Comparison of ENCODE assay signal across 8 cellular contexts in the genomic region with DNA sequence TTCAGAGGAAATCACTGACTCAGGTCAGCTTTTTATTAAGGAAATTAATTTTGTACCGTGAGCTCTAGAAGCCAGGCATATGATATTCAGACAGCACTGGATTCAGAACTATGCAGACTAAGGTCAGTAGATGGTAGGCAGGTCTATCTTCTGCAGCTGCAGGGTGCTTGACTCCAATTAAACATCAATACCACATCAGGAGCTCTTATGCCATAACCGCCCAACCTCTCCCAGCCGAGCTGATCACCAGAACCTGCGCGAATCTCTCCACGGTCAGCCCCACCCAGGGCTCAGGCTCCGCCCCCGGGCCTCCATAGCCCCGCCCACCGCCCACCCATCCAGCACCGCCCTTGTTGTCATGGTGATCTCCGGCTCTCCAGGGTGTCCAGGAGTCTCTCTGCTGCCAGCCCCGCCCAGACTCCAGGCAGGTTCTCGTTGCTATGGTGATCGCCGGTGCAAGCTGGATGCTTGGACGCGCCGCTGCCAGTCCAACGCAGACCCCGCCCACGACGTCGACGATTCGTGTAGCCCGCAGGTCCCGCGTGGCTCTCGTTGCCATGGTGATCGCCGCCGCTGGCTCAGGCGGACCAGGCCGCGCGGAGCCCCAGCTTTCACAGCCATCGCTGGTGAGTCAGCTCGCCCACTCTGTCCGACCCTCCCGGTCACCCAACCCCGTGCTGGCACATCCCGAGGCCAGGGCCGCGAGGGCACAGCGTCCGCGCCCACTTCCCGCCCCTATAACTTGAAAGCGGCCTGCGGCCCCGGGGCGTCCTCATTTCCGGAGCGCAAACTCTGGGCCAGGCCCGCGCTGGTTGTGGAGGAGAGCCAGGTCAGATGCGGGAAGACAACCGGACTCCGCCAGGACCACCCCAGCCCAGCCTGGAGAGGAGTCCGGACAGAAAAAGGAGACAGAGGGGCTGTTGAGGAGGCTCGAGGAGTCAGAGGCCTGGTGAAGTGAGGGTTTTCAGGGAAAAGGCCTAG. TPM values are rescaled to one million over a fixed set of nuclear protein-coding genes. Genes with fewer than 3 reads are reported as not detected.
DNase-seq lines count a peak whose midpoint lies in the region; ATAC-seq, FAIRE-seq and TF ChIP-seq lines count a peak whose summit lies in the region.

Gene RAB36, plus strand, starts transcription at position 552 of the 981 bp plus-strand sequence. CDS start 1,140 bp downstream, outside the sequence.

- H3K4me3 Mint-ChIP-seq in astrocyte (ENCODE audit: unreplicated experiment), result peak within 1 kb of the TSS; percentile 85

- H3K36me3 ChIP-seq in astrocyte (ENCODE audit: insufficient read depth, low read length) (no peaks in the 10 kb centered on the region), right atrium auricular region (no peaks in the 10 kb centered on the region), tibial nerve (peaks cover 0 to 19% (median 0%) of the 10 kb centered on the region in 3 donors)

- H3K27ac Mint-ChIP-seq in astrocyte (ENCODE audit: unreplicated experiment), result peak within 1 kb of the TSS; percentile 66

- H3K27ac ChIP-seq in astrocyte (ENCODE audit: low read depth, low read length) (peak within 1 kb of the TSS; percentile 70), right atrium auricular region (peak within 1 kb of the TSS; percentile 36 to 51), tibial nerve (peak within 1 kb of the TSS; percentile 65 to 95 (median 84))

- peak within 1 kb of the TSS; percentile 88 for H2AFZ ChIP-seq in astrocyte (ENCODE audit: low read depth, low read length)

- ATAC-seq in GM18867 (IDR thresholded peaks at IDR 0.05; ENCODE audit: unreplicated experiment) (peak; percentile 38), GM18505 (IDR thresholded peaks at IDR 0.05; ENCODE audit: unreplicated experiment) (no peak)

- H3K27me3 ChIP-seq in astrocyte (ENCODE audit: insufficient read depth, low read length), result no peaks in the 10 kb centered on the region
- no peaks in the 10 kb centered on the region for H3K27me3 ChIP-seq in right atrium auricular region
- H3K27me3 ChIP-seq in tibial nerve, result no peaks in the 10 kb centered on the region

- H3K36me3 Mint-ChIP-seq in astrocyte (ENCODE audit: low read depth, unreplicated experiment), result peaks cover 9% of the 10 kb centered on the region

- peak; percentile 94 for DNase-seq in NCI-H128 (lab: John Stamatoyannopoulos, UW; ENCODE audit: unreplicated experiment)
- DNase-seq in T-helper 22 cell (ENCODE audit: low read depth), result peak; percentile 95
- peak; percentile 98 for DNase-seq in astrocyte (ENCODE audit: low read depth)
- DNase-seq in right atrium auricular region (ENCODE audit: low spot score), result peak; percentile 98
- peak; percentile 90 to 100 (median 98) for DNase-seq in posterior cingulate gyrus
- peak; percentile 98 to 99 for DNase-seq in tibial nerve (ENCODE audit: low spot score in 2 of 2)

- intact Hi-C loops in posterior cingulate gyrus (cut with DNase I), result no loop called here

- H3K4me3 ChIP-seq in astrocyte (ENCODE audit: insufficient read depth, low read depth, low read length), result peak within 1 kb of the TSS; percentile 65
- peak within 1 kb of the TSS; percentile 23 to 49 for H3K4me3 ChIP-seq in right atrium auricular region
- H3K4me3 ChIP-seq in tibial nerve, result peak within 1 kb of the TSS; percentile 31 to 59 (median 48)

- H3K27me3 Mint-ChIP-seq in astrocyte (ENCODE audit: low read depth, unreplicated experiment), result peaks cover 4% of the 10 kb centered on the region

- peak in 1 of 2 donors; percentile 70 for TF ChIP-seq EP300 in tibial nerve (IDR thresholded peaks at IDR 0.05)

- H3K9me3 ChIP-seq in astrocyte (ENCODE audit: insufficient read depth, low read depth, low read length) (no peaks in the 10 kb centered on the region), right atrium auricular region (no peaks in the 10 kb centered on the region), tibial nerve (no peaks in the 10 kb centered on the region)

- H4K20me1 ChIP-seq in astrocyte (ENCODE audit: insufficient read depth, low read length), result peaks cover 12% of the 10 kb centered on the region

- peaks cover 2% of the 10 kb centered on the region for H3K79me2 ChIP-seq in astrocyte (ENCODE audit: insufficient read depth, low read length)

- TF ChIP-seq CTCF in astrocyte (IDR thresholded peaks at IDR 0.05; ENCODE audit: insufficient read depth, low read depth, low read length), result no peak
- TF ChIP-seq CTCF in right atrium auricular region (IDR thresholded peaks at IDR 0.05), result no peak
- TF ChIP-seq CTCF in tibial nerve (IDR thresholded peaks at IDR 0.05), result no peak

- H3K9ac ChIP-seq in astrocyte (ENCODE audit: low read length), result peak within 1 kb of the TSS; percentile 91

- H3K9me3 Mint-ChIP-seq in astrocyte (ENCODE audit: unreplicated experiment), result peaks cover 3% of the 10 kb centered on the region

- H3K4me1 Mint-ChIP-seq in astrocyte (ENCODE audit: low read depth, unreplicated experiment), result peaks cover 6% of the 10 kb centered on the region

- H3K4me1 ChIP-seq in astrocyte (ENCODE audit: insufficient read depth, low read length), result peaks cover 31% of the 10 kb centered on the region
- peaks cover 0 to 29% of the 10 kb centered on the region in 2 donors for H3K4me1 ChIP-seq in right atrium auricular region
- peaks cover 0 to 52% (median 22%) of the 10 kb centered on the region in 4 donors for H3K4me1 ChIP-seq in tibial nerve

- FAIRE-seq in astrocyte (lab: Jason Lieb, UNC), result no peak

- WGBS in tibial nerve, 2 donors, result 2 to 10% methylated on average over 38 to 51 of the region's 62 CpGs

- TF ChIP-seq POLR2A in tibial nerve (IDR thresholded peaks at IDR 0.05), result peak in 1 of 2 donors; percentile 8
- TF ChIP-seq POLR2A in GM18505 (IDR thresholded peaks at IDR 0.05; ENCODE audit: borderline replicate concordance, extremely low read depth, insufficient read depth, insufficient read length), result no peak

- peak within 1 kb of the TSS; percentile 94 for H3K4me2 ChIP-seq in astrocyte (ENCODE audit: low read length)

RNA-seq across cellular contexts. Expression of gene RAB36, which starts in this region (rescaled TPM):
- 5.0 and 5.2 TPM in 2 replicates for total RNA-seq in astrocyte
- 1 to 10 TPM in 1 of 2 donors, under 1 TPM in 1; 0.59 to 2.0 TPM for total RNA-seq in right atrium auricular region
- 1 to 10 TPM; 4.9 to 7.5 (median 6.1) TPM for total RNA-seq in tibial nerve
